In genomic region chr2:46002947-46003346, GRCh38 we compare ENCODE assay signal across 23 cellular contexts.
"Had no signal": no experiment of that assay in that cellular context is flagged by ENCODE, and none has a peak within 500 bp of the region (broad histone marks: within the 10 kb centered on the region; RNA-seq: fewer than 3 reads in every experiment).

No MANE protein-coding gene starts in this region.

- H3K27me3 Mint-ChIP-seq: T-cell had no signal

- H3K9me3 ChIP-seq: gastrocnemius medialis, heart right ventricle, neutrophil, suprapubic skin had no signal

- H3K27ac ChIP-seq: gastrocnemius medialis, neutrophil, parathyroid adenoma, suprapubic skin had no signal

- H3K4me1 ChIP-seq: suprapubic skin had no signal

- H3K9ac ChIP-seq: parathyroid adenoma had no signal

- H2AFZ ChIP-seq: parathyroid adenoma had no signal

- H3K36me3 ChIP-seq: neutrophil had no signal

- ATAC-seq: gastrocnemius medialis, natural killer cell, SK-N-SH treated with all-trans-retinoic acid at 6 μM for 48 hours, T-cell had no signal

- FAIRE-seq: endometrium had no signal

- H3K27ac Mint-ChIP-seq: activated CD4-positive, alpha-beta T cell treated with anti-CD3 and anti-CD28 coated beads, Interleukin-2, amount 10 ng/mL, durations not matched to agents 24 days and 14 days; natural killer cell; T-cell had no signal

- H3K9me3 Mint-ChIP-seq: activated CD4-positive, alpha-beta T cell treated with anti-CD3 and anti-CD28 coated beads, Interleukin-2, amount 10 ng/mL, durations not matched to agents 24 days and 14 days; immature natural killer cell; natural killer cell; T-cell had no signal

- H3K4me1 Mint-ChIP-seq: immature natural killer cell, natural killer cell, T-cell had no signal

- H3K4me3 Mint-ChIP-seq: activated CD4-positive, alpha-beta T cell treated with anti-CD3 and anti-CD28 coated beads, Interleukin-2, amount 10 ng/mL, durations not matched to agents 24 days and 14 days; immature natural killer cell; natural killer cell; T-cell had no signal

- DNase-seq: activated CD4-positive, alpha-beta T cell treated with anti-CD3 and anti-CD28 coated beads, Interleukin-2, amount 10 ng/mL, durations not matched to agents 24 days and 14 days; activated CD8-positive, alpha-beta memory T cell treated with anti-CD3 and anti-CD28 coated beads, Interleukin-2, amount 50 U/mL, for 4 hours; activated effector memory CD4-positive, alpha-beta T cell treated with anti-CD3 and anti-CD28 coated beads, Interleukin-2, amount 50 U/mL, for 16 hours; activated naive CD4-positive, alpha-beta T cell treated with anti-CD3 and anti-CD28 coated beads, Interleukin-2, amount 50 U/mL, for 16 hours; activated T-cell treated with anti-CD3 and anti-CD28 coated beads, Interleukin-2, amount 50 U/mL, for 48 hours; aorta; cortex of kidney; erythroblast; gastrocnemius medialis; heart right ventricle; immature natural killer cell; natural killer cell; stimulated activated CD4-positive, alpha-beta T cell treated with anti-CD3 and anti-CD28 coated beads, Interleukin-12 subunit alpha, Interleukin-12 subunit beta, amount 100 ng/mL, for 4 hours; stimulated activated CD4-positive, alpha-beta T cell treated with anti-CD3 and anti-CD28 coated beads, Interleukin-1b, Interleukin-23, amount 100 ng/mL, for 48 hours; stimulated activated CD8-positive, alpha-beta memory T cell treated with anti-CD3 and anti-CD28 coated beads, Interleukin-4, amount 100 ng/mL, for 48 hours; stimulated activated naive CD4-positive, alpha-beta T cell treated with Interleukin-2 at 50 U/mL for 16 hours; T-cell had no signal

- H3K4me3 ChIP-seq: gastrocnemius medialis, heart right ventricle, lung, suprapubic skin had no signal

- H3K27me3 ChIP-seq: gastrocnemius medialis, heart right ventricle, neutrophil, suprapubic skin had no signal
